Comparison of ENCODE assay signal across 1 cellular context in the genomic region with DNA sequence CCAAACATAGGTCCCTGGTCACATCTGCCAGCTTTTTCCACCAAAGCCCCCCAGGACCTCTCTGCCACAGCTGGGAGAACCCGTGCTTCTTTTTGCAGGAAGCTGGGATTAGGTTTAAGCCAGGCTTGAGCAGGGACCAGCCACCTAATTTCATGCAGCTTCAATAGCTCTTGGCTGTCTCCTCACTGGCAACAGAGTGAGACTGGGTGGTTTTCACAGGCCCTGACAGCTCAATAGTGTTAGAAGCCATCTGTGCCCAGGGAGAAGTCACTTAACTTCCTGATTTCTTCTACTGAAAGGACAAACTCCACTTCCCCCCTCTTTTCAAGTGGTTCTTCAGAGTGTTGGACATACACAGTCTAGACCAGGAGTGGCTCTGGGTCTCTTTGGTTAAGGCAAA.
TF ChIP-seq lines count a peak whose summit lies in the region.

No MANE protein-coding gene starts in this region.

TF ChIP-seq in WTC11, 78 proteins besides CTCF, POLR2A, EP300 and RAD21 (continued from another document):
- TF ChIP-seq NFATC4 (CRISPR knock-in tag; IDR thresholded peaks at IDR 0.05), result no peak
- TF ChIP-seq, protein P1, sequence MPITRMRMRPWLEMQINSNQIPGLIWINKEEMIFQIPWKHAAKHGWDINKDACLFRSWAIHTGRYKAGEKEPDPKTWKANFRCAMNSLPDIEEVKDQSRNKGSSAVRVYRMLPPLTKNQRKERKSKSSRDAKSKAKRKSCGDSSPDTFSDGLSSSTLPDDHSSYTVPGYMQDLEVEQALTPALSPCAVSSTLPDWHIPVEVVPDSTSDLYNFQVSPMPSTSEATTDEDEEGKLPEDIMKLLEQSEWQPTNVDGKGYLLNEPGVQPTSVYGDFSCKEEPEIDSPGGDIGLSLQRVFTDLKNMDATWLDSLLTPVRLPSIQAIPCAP (CRISPR knock-in tag; IDR thresholded peaks at IDR 0.05), result no peak
